In genomic region chr2:119266091-119266589, GRCh38 we compare ENCODE assay signal across 1 cellular context.
TF ChIP-seq lines count a peak whose summit lies in the region.

No MANE protein-coding gene starts in this region.

TF ChIP-seq in IMR-90, 13 proteins besides CTCF, POLR2A, EP300 and RAD21:
- no peak for TF ChIP-seq RFX5 (IDR thresholded peaks at IDR 0.05; ENCODE audit: low read depth, low read length)
- no peak for TF ChIP-seq MXI1 (IDR thresholded peaks at IDR 0.05; ENCODE audit: borderline replicate concordance, low read depth, low read length)
- TF ChIP-seq USF2 (IDR thresholded peaks at IDR 0.05; ENCODE audit: low read depth, low read length), result no peak
- no peak for TF ChIP-seq CEBPB (IDR thresholded peaks at IDR 0.05; ENCODE audit: low read depth, low read length)
- TF ChIP-seq RCOR1 (IDR thresholded peaks at IDR 0.05; ENCODE audit: insufficient replicate concordance, low read length), result no peak
- no peak for TF ChIP-seq ELK1 (IDR thresholded peaks at IDR 0.05; ENCODE audit: borderline replicate concordance, low read depth, low read length)
- TF ChIP-seq MAZ (IDR thresholded peaks at IDR 0.05; ENCODE audit: borderline replicate concordance, low read depth, low read length), result no peak
- no peak for TF ChIP-seq SMC3 (IDR thresholded peaks at IDR 0.05; ENCODE audit: low read depth, low read length)
- no peak for TF ChIP-seq CHD1 (IDR thresholded peaks at IDR 0.05; ENCODE audit: low read depth, low read length)
- no peak for TF ChIP-seq MAFK (IDR thresholded peaks at IDR 0.05; ENCODE audit: low read depth, low read length)
